25 cellular contexts compared by ENCODE assay signal in the genomic region with DNA sequence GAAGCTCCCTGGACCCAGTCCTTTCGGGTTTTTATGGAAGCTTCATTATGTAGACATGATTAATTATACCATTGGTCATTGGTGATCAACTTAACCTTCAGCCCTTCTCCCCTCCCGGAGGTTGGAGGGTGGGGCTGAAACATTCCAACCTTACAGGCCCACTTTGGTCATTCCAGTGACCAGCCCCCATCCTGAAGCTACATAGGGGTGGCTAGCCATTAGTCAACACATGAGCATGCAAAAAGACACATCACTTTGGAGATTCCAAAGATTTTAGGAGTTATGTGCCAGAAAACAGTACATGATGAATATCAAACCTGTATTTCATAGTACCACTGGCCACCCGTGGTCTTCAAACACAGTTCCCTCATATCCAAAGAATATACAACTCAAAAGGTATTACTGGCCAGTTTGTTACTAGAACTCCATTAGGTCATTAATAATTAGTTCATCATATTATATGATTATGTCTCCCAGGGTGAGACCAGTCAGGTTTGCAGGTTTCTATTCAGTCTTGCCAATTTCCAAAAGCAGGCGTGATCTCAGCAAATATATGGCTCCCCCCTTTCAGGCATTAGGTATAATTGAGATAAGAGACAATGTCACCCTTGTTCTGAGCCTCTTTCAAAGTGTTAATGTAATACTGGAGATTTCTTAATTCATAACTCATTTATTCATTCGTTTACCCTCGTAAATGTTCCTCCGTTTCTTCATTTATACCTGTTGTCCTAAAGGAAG. TPM values are rescaled to one million over a fixed set of nuclear protein-coding genes. Genes with fewer than 3 reads are reported as not detected.
DNase-seq lines count a peak whose midpoint lies in the region; TF ChIP-seq lines count a peak whose summit lies in the region.
"Had no signal": no experiment of that assay in that cellular context is flagged by ENCODE, and none has a peak within 500 bp of the region (broad histone marks: within the 10 kb centered on the region; RNA-seq: fewer than 3 reads in every experiment).

No MANE protein-coding gene starts in this region.

- H3K4me1 ChIP-seq in skeletal muscle satellite cell (ENCODE audit: control insufficient read depth, insufficient read depth, low read length) = peaks cover 22% of the 10 kb centered on the region

- H3K4me2 ChIP-seq in skeletal muscle satellite cell (ENCODE audit: low read length) = peak overlapping the region; percentile 4
- H3K4me2 ChIP-seq: GM23338 had no signal

- no peaks in the 10 kb centered on the region for H3K27me3 Mint-ChIP-seq in brain
- peaks cover 0 to 2% (median 2%) of the 10 kb centered on the region in 3 donors for H3K27me3 Mint-ChIP-seq in immature natural killer cell (ENCODE audit: low read depth in 3 of 3)
- H3K27me3 Mint-ChIP-seq: stimulated activated memory B cell treated with anti-CD40 and anti-IgM and Interleukin-4, amounts not matched to agents 10 μg/mL and 1 μg/mL and 100 μg/mL, for 72 hours had no signal

- CTCF ChIA-PET in HEK293T (lab: Yijun Ruan, JAX) = interaction anchor here (0.8 kb wide), 1 partner anchor 10 kb away, joined by 5 read pairs; no protein-coding TSS in a partner anchor

- DNase-seq in HCEC 1CT (peak; percentile 70), immature natural killer cell (no peak), NCI-H345 treated with DMSO at 0.1 percent for 48 hours (lab: John Stamatoyannopoulos, UW; ENCODE audit: unreplicated experiment) (no peak), HEK293T (ENCODE audit: extremely low spot score) (no peak)
- DNase-seq in effector CD4-positive, alpha-beta T cell = no peak
- DNase-seq: activated naive CD4-positive, alpha-beta T cell treated with Interleukin-2 at 50 U/mL for 16 hours; activated T-cell treated with anti-CD3 and anti-CD28 coated beads, Interleukin-2, amount 50 U/mL, for 48 hours; AML-193; amniotic stem cell; DND-41; erythroblast; left cardiac atrium; NCI-H1092 treated with DMSO at 0.1 percent for 48 hours; NCI-H2029 treated with DMSO at 0.1 percent for 48 hours; NCI-H345; OCI-M1; stimulated activated CD4-positive, alpha-beta T cell treated with anti-CD3 and anti-CD28 coated beads, Interleukin-1b, Interleukin-23, amount 100 ng/mL, for 48 hours; thyroid gland had no signal

- H3K4me3 Mint-ChIP-seq in brain (no peak overlapping the region), immature natural killer cell (no peak overlapping the region)
- H3K4me3 Mint-ChIP-seq: GM23338; mesothelial cell of epicardium; nephron; stimulated activated memory B cell treated with anti-CD40 and anti-IgM and Interleukin-4, amounts not matched to agents 10 μg/mL and 1 μg/mL and 100 μg/mL, for 72 hours had no signal

- no peak overlapping the region for H3K9ac ChIP-seq in skeletal muscle satellite cell (ENCODE audit: low read depth, low read length)

- no peaks in the 10 kb centered on the region for H3K9me3 ChIP-seq in skeletal muscle satellite cell (replicated peaks; ENCODE audit: low read length)
- H3K9me3 ChIP-seq: thyroid gland had no signal

- POLR2A ChIA-PET in HEK293T (lab: Yijun Ruan, JAX) = interaction anchor here (0.6 kb wide), 1 partner anchor 158 kb away, joined by 3 read pairs; no protein-coding TSS in a partner anchor

- peaks cover 48% of the 10 kb centered on the region for H3K36me3 Mint-ChIP-seq in brain
- peaks cover 4 to 29% (median 12%) of the 10 kb centered on the region in 3 donors for H3K36me3 Mint-ChIP-seq in immature natural killer cell

- TF ChIP-seq CTCF in brain (conservative IDR thresholded peaks at IDR 0.05) = no peak

- H3K9me3 Mint-ChIP-seq in brain (no peaks in the 10 kb centered on the region), immature natural killer cell (no peaks in the 10 kb centered on the region)
- H3K9me3 Mint-ChIP-seq: GM23338; mesothelial cell of epicardium; nephron; stimulated activated memory B cell treated with anti-CD40 and anti-IgM and Interleukin-4, amounts not matched to agents 10 μg/mL and 1 μg/mL and 100 μg/mL, for 72 hours had no signal

- H3K27ac Mint-ChIP-seq in brain = peak overlapping the region in 4 of 5 experiments; percentile 4 to 67 (median 64)
- peak overlapping the region in 4 of 6 donors; percentile 54 to 88 (median 66) for H3K27ac Mint-ChIP-seq in immature natural killer cell
- H3K27ac Mint-ChIP-seq: GM23338; stimulated activated memory B cell treated with anti-CD40 and anti-IgM and Interleukin-4, amounts not matched to agents 10 μg/mL and 1 μg/mL and 100 μg/mL, for 72 hours had no signal

- H3K4me1 Mint-ChIP-seq in brain (peaks cover 15% of the 10 kb centered on the region), immature natural killer cell (peaks cover 27 to 84% of the 10 kb centered on the region in 2 donors)
- H3K4me1 Mint-ChIP-seq: mesothelial cell of epicardium, nephron had no signal

- peaks cover 27% of the 10 kb centered on the region for H3K36me3 ChIP-seq in skeletal muscle satellite cell (ENCODE audit: insufficient read depth, low read length)

- no peak overlapping the region for H3K4me3 ChIP-seq in skeletal muscle satellite cell (ENCODE audit: low read length)
- H3K4me3 ChIP-seq: GM23338, thyroid gland had no signal

- H3K27me3 ChIP-seq in skeletal muscle satellite cell (ENCODE audit: control insufficient read depth, insufficient read depth, low read length) = no peaks in the 10 kb centered on the region
- H3K27me3 ChIP-seq: thyroid gland had no signal

TF ChIP-seq in HEK293T, 16 proteins besides CTCF, POLR2A, EP300 and RAD21:
- TF ChIP-seq HDGF (IDR thresholded peaks at IDR 0.05; ENCODE audit: borderline replicate concordance) (no peak), TARDBP (IDR thresholded peaks at IDR 0.05) (no peak), L3MBTL2 (conservative IDR thresholded peaks at IDR 0.05) (no peak), CTBP1 (IDR thresholded peaks at IDR 0.05; ENCODE audit: borderline replicate concordance) (no peak), FOXM1 (IDR thresholded peaks at IDR 0.05; ENCODE audit: borderline replicate concordance) (no peak)
TF ChIP-seq in HEK293T: peak in this region for 0.

RNA-seq across cellular contexts. Expression of gene PPP5C, which starts 11.1 kb away (rescaled TPM):
- polyA plus RNA-seq in brain (ENCODE audit: insufficient read depth, low read depth, low replicate concordance) (96.7 TPM), immature natural killer cell (10 to 100 TPM; 25.0 to 80.9 (median 63.8) TPM)
- 47.7 and 51.3 TPM in 2 replicates for total RNA-seq in skeletal muscle satellite cell (2012; rRNA removed)

RNA-seq across cellular contexts. Expression of gene CCDC8, which starts 55.3 kb away (rescaled TPM):
- polyA plus RNA-seq in brain (ENCODE audit: insufficient read depth, low read depth, low replicate concordance) (14.1 TPM), immature natural killer cell (not detected)
- 10.3 and 21.3 TPM in 2 replicates for total RNA-seq in skeletal muscle satellite cell (2012; rRNA removed)
- polyA plus RNA-seq: HepG2 had no signal

Comparison
In these comparisons a context has a peak if more than half of its experiments do, and no peak if none do; other contexts are left out.
1. RNA of gene CCDC8, which starts 55.3 kb away (polyA plus RNA-seq): 14.1 TPM in brain (single experiment); not detected in immature natural killer cell; every median in the first group is over 10 times any median in the second.